ENCODE assay signal across 16 cellular contexts in genomic region chr22:20247608-20248171, GRCh38. TPM values are rescaled to one million over a fixed set of nuclear protein-coding genes. Genes with fewer than 3 reads are reported as not detected.
A peak's percentile ranks its signal among the peaks of the same experiment; 100 is the strongest.
DNase-seq lines count a peak whose midpoint lies in the region; ATAC-seq and TF ChIP-seq lines count a peak whose summit lies in the region.
"Had no signal": no experiment of that assay in that cellular context is flagged by ENCODE, and none has a peak within 500 bp of the region (broad histone marks: within the 10 kb centered on the region; RNA-seq: fewer than 3 reads in every experiment).

No MANE protein-coding gene starts in this region.

- H3K27me3 ChIP-seq in CD8-positive, alpha-beta T cell (ENCODE audit: insufficient read depth, low read length) = no peaks in the 10 kb centered on the region
- H3K27me3 ChIP-seq in layer of hippocampus (ENCODE audit: control insufficient read depth, insufficient read depth, low read length) = no peaks in the 10 kb centered on the region
- no peaks in the 10 kb centered on the region for H3K27me3 ChIP-seq in GM23338 (ENCODE audit: insufficient read depth)

- H3K4me2 ChIP-seq in GM23338 = no peak overlapping the region
- H3K4me2 ChIP-seq: KMS-11 had no signal

- no peaks in the 10 kb centered on the region for H3K27me3 Mint-ChIP-seq in CD8-positive, alpha-beta T cell (ENCODE audit: low read depth)
- H3K27me3 Mint-ChIP-seq in stimulated activated naive B cell treated with anti-CD40 and anti-IgM and Interleukin-4, amounts not matched to agents 10 μg/mL and 1 μg/mL and 100 μg/mL, for 72 hours = peaks cover 5 to 22% of the 10 kb centered on the region in 2 donors
- H3K27me3 Mint-ChIP-seq in GM23338 (ENCODE audit: insufficient read depth, low read depth, poor library complexity) = peaks cover 5% of the 10 kb centered on the region

- no peak for ATAC-seq in CD8-positive, alpha-beta T cell
- no peak for ATAC-seq in stimulated activated naive B cell treated with anti-CD40 and anti-IgM and Interleukin-4, amounts not matched to agents 10 μg/mL and 1 μg/mL and 100 μg/mL, for 72 hours (replicated peaks)
- ATAC-seq in GM23338 (no peak), HG03521 (IDR thresholded peaks at IDR 0.05; ENCODE audit: unreplicated experiment) (no peak)
- ATAC-seq: SK-N-SH treated with all-trans-retinoic acid at 6 μM for 48 hours had no signal

- TF ChIP-seq CTCF in CD8-positive, alpha-beta T cell (IDR thresholded peaks at IDR 0.05) = no peak
- no peak for TF ChIP-seq CTCF in GM23338 (conservative IDR thresholded peaks at IDR 0.05; ENCODE audit: low read depth in 2 of 2)

- H3K4me3 Mint-ChIP-seq in CD8-positive, alpha-beta T cell = no peak overlapping the region
- no peak overlapping the region for H3K4me3 Mint-ChIP-seq in stimulated activated naive B cell treated with anti-CD40 and anti-IgM and Interleukin-4, amounts not matched to agents 10 μg/mL and 1 μg/mL and 100 μg/mL, for 72 hours
- no peak overlapping the region for H3K4me3 Mint-ChIP-seq in GM23338
- H3K4me3 Mint-ChIP-seq: CD14-positive monocyte had no signal

- H3F3A ChIP-seq in GM23338 (replicated peaks; ENCODE audit: low read depth) = no peaks in the 10 kb centered on the region

- no peaks in the 10 kb centered on the region for H3K9me2 ChIP-seq in GM23338 (ENCODE audit: insufficient read depth)

- H4K20me1 ChIP-seq in GM23338 (replicated peaks; ENCODE audit: insufficient read depth) = no peaks in the 10 kb centered on the region; the same call in 1 of the 2 replicates

- intact Hi-C loops in CD8-positive, alpha-beta T cell (cut with DNase I, micrococcal nuclease) = no loop called here

- no peak for DNase-seq in CD8-positive, alpha-beta T cell
- DNase-seq in stimulated activated naive B cell treated with anti-CD40 and anti-IgM and Interleukin-4, amounts not matched to agents 10 μg/mL and 1 μg/mL and 100 μg/mL, for 72 hours = no peak
- DNase-seq in cortex of kidney (lab: John Stamatoyannopoulos, UW) (no peak), GM23338 (ENCODE audit: low spot score) (no peak)
- DNase-seq: Caco-2, GM23248, NCI-H1417 treated with DMSO at 0.1 percent for 48 hours, NCI-H187 treated with DMSO at 0.1 percent for 48 hours, NCI-H226, SHP77 treated with DMSO at 0.1 percent for 48 hours had no signal

- no peak overlapping the region for H3K4me3 ChIP-seq in CD8-positive, alpha-beta T cell (ENCODE audit: low read depth, low read length)
- H3K4me3 ChIP-seq in GM23338 = no peak overlapping the region
- H3K4me3 ChIP-seq: GM23248 had no signal

- CTCF ChIA-PET in CD8-positive, alpha-beta T cell (lab: Charles Lee) = interaction anchor here (1.5 kb wide), 1 partner anchor 90 kb away, joined by 3 read pairs; no protein-coding TSS in a partner anchor

- no peaks in the 10 kb centered on the region for H3K9me3 Mint-ChIP-seq in CD8-positive, alpha-beta T cell
- H3K9me3 Mint-ChIP-seq in stimulated activated naive B cell treated with anti-CD40 and anti-IgM and Interleukin-4, amounts not matched to agents 10 μg/mL and 1 μg/mL and 100 μg/mL, for 72 hours = no peaks in the 10 kb centered on the region
- no peaks in the 10 kb centered on the region; the same call in 2 of the 3 replicates for H3K9me3 Mint-ChIP-seq in GM23338
- H3K9me3 Mint-ChIP-seq: CD14-positive monocyte had no signal

- H3K27ac ChIP-seq in CD8-positive, alpha-beta T cell (ENCODE audit: low read depth, low read length) = no peak overlapping the region
- peak overlapping the region; percentile 75 for H3K27ac ChIP-seq in angular gyrus (ENCODE audit: low read depth, low read length)
- peak overlapping the region; percentile 38 for H3K27ac ChIP-seq in layer of hippocampus (ENCODE audit: low read depth, low read length)
- H3K27ac ChIP-seq in GM23338 (ENCODE audit: low read depth) = no peak overlapping the region
- H3K27ac ChIP-seq: GM23248, KMS-11 had no signal

- H3K9me3 ChIP-seq in CD8-positive, alpha-beta T cell (ENCODE audit: low read length) = no peaks in the 10 kb centered on the region
- H3K9me3 ChIP-seq: Caco-2 had no signal

- peak overlapping the region; percentile 13 for H3K27ac Mint-ChIP-seq in CD8-positive, alpha-beta T cell
- H3K27ac Mint-ChIP-seq in stimulated activated naive B cell treated with anti-CD40 and anti-IgM and Interleukin-4, amounts not matched to agents 10 μg/mL and 1 μg/mL and 100 μg/mL, for 72 hours = peak overlapping the region; percentile 37
- H3K27ac Mint-ChIP-seq in GM23338 = no peak overlapping the region
- H3K27ac Mint-ChIP-seq: CD14-positive monocyte had no signal

- H3K79me2 ChIP-seq in GM23338 (replicated peaks; ENCODE audit: insufficient read depth) = 0 out of 2 replicates have a peak, but pooled peaks cover 10% of the 10 kb centered on the region

- no peaks in the 10 kb centered on the region for H3K36me3 ChIP-seq in CD8-positive, alpha-beta T cell (ENCODE audit: insufficient read depth, low read length)
- no peaks in the 10 kb centered on the region for H3K36me3 ChIP-seq in GM23338 (ENCODE audit: insufficient read depth)

- peaks cover 47% of the 10 kb centered on the region for H3K4me1 ChIP-seq in CD8-positive, alpha-beta T cell (ENCODE audit: insufficient read depth, low read length)
- H3K4me1 ChIP-seq in GM23338 (ENCODE audit: insufficient read depth) = peaks cover 8% of the 10 kb centered on the region; the same call in 1 of the 2 replicates

- peaks cover 33% of the 10 kb centered on the region for H3K4me1 Mint-ChIP-seq in CD8-positive, alpha-beta T cell (ENCODE audit: low read depth)
- H3K4me1 Mint-ChIP-seq in stimulated activated naive B cell treated with anti-CD40 and anti-IgM and Interleukin-4, amounts not matched to agents 10 μg/mL and 1 μg/mL and 100 μg/mL, for 72 hours = peaks cover 30 to 41% of the 10 kb centered on the region in 2 donors
- H3K4me1 Mint-ChIP-seq in GM23338 = peaks cover 26% of the 10 kb centered on the region

- POLR2A ChIA-PET in CD8-positive, alpha-beta T cell (lab: Charles Lee) = no interaction called here

- H3K36me3 Mint-ChIP-seq in CD8-positive, alpha-beta T cell = no peaks in the 10 kb centered on the region
- no peaks in the 10 kb centered on the region for H3K36me3 Mint-ChIP-seq in stimulated activated naive B cell treated with anti-CD40 and anti-IgM and Interleukin-4, amounts not matched to agents 10 μg/mL and 1 μg/mL and 100 μg/mL, for 72 hours
- H3K36me3 Mint-ChIP-seq in GM23338 (ENCODE audit: low read depth) = no peaks in the 10 kb centered on the region
- H3K36me3 Mint-ChIP-seq: CD14-positive monocyte had no signal

- H2AFZ ChIP-seq in GM23338 = no peak overlapping the region
- H2AFZ ChIP-seq: GM23248 had no signal

TF ChIP-seq in GM23338, 12 proteins besides CTCF, POLR2A, EP300 and RAD21 (continues in another document):
- TF ChIP-seq ZNF331 (CRISPR knock-in tag; IDR thresholded peaks at IDR 0.05; ENCODE audit: low read depth) = no peak
- no peak for TF ChIP-seq JUNB (IDR thresholded peaks at IDR 0.05; ENCODE audit: unreplicated experiment)
- TF ChIP-seq ETS1 (IDR thresholded peaks at IDR 0.05) = no peak
- TF ChIP-seq CREB1 (CRISPR knock-in tag; IDR thresholded peaks at IDR 0.05; ENCODE audit: low read depth) = no peak
- TF ChIP-seq NANOG (IDR thresholded peaks at IDR 0.05; ENCODE audit: borderline replicate concordance) = no peak

RNA-seq across cellular contexts. Expression of gene RTN4R, which starts 20.4 kb away (rescaled TPM):
- total RNA-seq in CD8-positive, alpha-beta T cell = 1 to 10 TPM; 1.1 to 1.2 TPM
- total RNA-seq in GM23338 (2014; rRNA removed; shearing (Covaris generic)) = 33.4 and 38.4 TPM in 2 replicates
- polyA plus RNA-seq in GM23338 (2016; fragmentation: Nextera tagmentation; extraction: Ambion mirVana) = 10.6 and 12.9 TPM in 2 replicates
- total RNA-seq: GM23248 had no signal
- polyA plus RNA-seq: CD14-positive monocyte had no signal

Comparison
In these comparisons a context has a peak if more than half of its experiments do, and no peak if none do; other contexts are left out.
1. H3K27ac ChIP-seq: peak in angular gyrus (single experiment) and layer of hippocampus (single experiment); none in CD8-positive, alpha-beta T cell (single experiment) and GM23338 (single experiment).
2. RNA of gene RTN4R, which starts 20.4 kb away (total RNA-seq): 33.4 to 38.4 TPM in GM23338; 1.1 to 1.2 TPM in CD8-positive, alpha-beta T cell; every median in the first group is over 10 times any median in the second.